In genomic region chr4:102606261-102606660, GRCh38 we compare ENCODE assay signal across 24 cellular contexts.
DNase-seq lines count a peak whose midpoint lies in the region; ATAC-seq and TF ChIP-seq lines count a peak whose summit lies in the region.
"Had no signal": no experiment of that assay in that cellular context is flagged by ENCODE, and none has a peak within 500 bp of the region (broad histone marks: within the 10 kb centered on the region; RNA-seq: fewer than 3 reads in every experiment).

No MANE protein-coding gene starts in this region.

- no peaks in the 10 kb centered on the region for H3K27me3 ChIP-seq in left lung
- H3K27me3 ChIP-seq: BLaER1 treated with 17β-estradiol and CSF1 and Interleukin-3, amounts not matched to agents 10 nM and 100 nM; testis; uterus had no signal

- H3K4me3 ChIP-seq in left lung: no peak overlapping the region
- H3K4me3 ChIP-seq: BLaER1 treated with 17β-estradiol and CSF1 and Interleukin-3, amounts not matched to agents 10 nM and 100 nM; skin epidermis; testis; uterus had no signal

- H3K9me3 ChIP-seq in left lung: no peaks in the 10 kb centered on the region
- H3K9me3 ChIP-seq: BLaER1 treated with 17β-estradiol and CSF1 and Interleukin-3, amounts not matched to agents 10 nM and 100 nM; testis; uterus had no signal

- POLR2A ChIA-PET in naive thymus-derived CD8-positive, alpha-beta T cell (lab: Charles Lee): interaction anchor here (1.7 kb wide), 1 partner anchor 106 kb away, joined by 5 read pairs; no protein-coding TSS in a partner anchor

- H3K4me3 Mint-ChIP-seq in activated naive CD4-positive, alpha-beta T cell treated with anti-CD3 and anti-CD28 coated beads, Interleukin-2, amount 50 U/mL, for 24 hours: no peak overlapping the region
- H3K4me3 Mint-ChIP-seq in activated naive CD8-positive, alpha-beta T cell treated with anti-CD3 and anti-CD28 coated beads, Interleukin-2, amount 50 U/mL, for 24 hours: no peak overlapping the region
- no peak overlapping the region for H3K4me3 Mint-ChIP-seq in naive thymus-derived CD8-positive, alpha-beta T cell
- H3K4me3 Mint-ChIP-seq: activated CD4-positive, alpha-beta memory T cell treated with anti-CD3 and anti-CD28 coated beads for 36 hours had no signal

- no peak for ATAC-seq in activated naive CD8-positive, alpha-beta T cell treated with anti-CD3 and anti-CD28 coated beads, Interleukin-2, amount 50 U/mL, for 24 hours
- ATAC-seq in naive thymus-derived CD8-positive, alpha-beta T cell: no peak
- no peak for ATAC-seq in left lung
- ATAC-seq: SK-N-SH treated with all-trans-retinoic acid at 6 μM for 48 hours had no signal

- no peak for DNase-seq in activated naive CD4-positive, alpha-beta T cell treated with anti-CD3 and anti-CD28 coated beads, Interleukin-2, amount 50 U/mL, for 16 hours
- DNase-seq in activated naive CD8-positive, alpha-beta T cell treated with anti-CD3 and anti-CD28 coated beads, Interleukin-2, amount 50 U/mL, for 24 hours: no peak
- DNase-seq in naive thymus-derived CD8-positive, alpha-beta T cell: no peak
- DNase-seq in NCI-H69 (lab: John Stamatoyannopoulos, UW) (no peak), left lung (no peak), NCI-H1436 treated with DMSO at 0.1 percent for 48 hours (lab: John Stamatoyannopoulos, UW) (no peak)
- DNase-seq: activated CD4-positive, alpha-beta memory T cell treated with anti-CD3 and anti-CD28 coated beads for 36 hours; activated naive CD4-positive, alpha-beta T cell; dermis blood vessel endothelial cell; EL; NCI-H1092; NCI-H1930; NCI-H2227 treated with DMSO at 0.1 percent for 48 hours; NCI-H82; stimulated activated CD4-positive, alpha-beta T cell treated with anti-CD3 and anti-CD28 coated beads, Interleukin-2, amount 100 ng/mL, for 24 hours; testis; uterus; WERI-Rb-1 had no signal

- no peaks in the 10 kb centered on the region for H3K4me1 ChIP-seq in left lung
- H3K4me1 ChIP-seq: testis, uterus had no signal

- H3K27ac Mint-ChIP-seq in activated naive CD4-positive, alpha-beta T cell treated with anti-CD3 and anti-CD28 coated beads, Interleukin-2, amount 50 U/mL, for 24 hours: peak overlapping the region; percentile 66
- H3K27ac Mint-ChIP-seq in activated naive CD8-positive, alpha-beta T cell treated with anti-CD3 and anti-CD28 coated beads, Interleukin-2, amount 50 U/mL, for 24 hours: peak overlapping the region; percentile 50
- peak overlapping the region in 7 of 10 donors; percentile 12 to 97 (median 76) for H3K27ac Mint-ChIP-seq in naive thymus-derived CD8-positive, alpha-beta T cell

- intact Hi-C loops in left lung (cut with DNase I): no loop called here

- H3K27ac ChIP-seq in temporal lobe (ENCODE audit: low read depth, low read length): peak overlapping the region; percentile 89
- H3K27ac ChIP-seq in left lung: no peak overlapping the region
- H3K27ac ChIP-seq: BLaER1 treated with 17β-estradiol and CSF1 and Interleukin-3, amounts not matched to agents 10 nM and 100 nM; RWPE1; testis; uterus; WERI-Rb-1 had no signal

- H3K4me1 Mint-ChIP-seq in activated naive CD4-positive, alpha-beta T cell treated with anti-CD3 and anti-CD28 coated beads, Interleukin-2, amount 50 U/mL, for 24 hours: peaks cover 58% of the 10 kb centered on the region
- H3K4me1 Mint-ChIP-seq in activated naive CD8-positive, alpha-beta T cell treated with anti-CD3 and anti-CD28 coated beads, Interleukin-2, amount 50 U/mL, for 24 hours: peaks cover 68% of the 10 kb centered on the region
- H3K4me1 Mint-ChIP-seq in naive thymus-derived CD8-positive, alpha-beta T cell: peaks cover 16 to 64% (median 61%) of the 10 kb centered on the region in 4 donors

- TF ChIP-seq CTCF in left lung (IDR thresholded peaks at IDR 0.05): no peak

- no peaks in the 10 kb centered on the region for H3K9me3 Mint-ChIP-seq in activated naive CD4-positive, alpha-beta T cell treated with anti-CD3 and anti-CD28 coated beads, Interleukin-2, amount 50 U/mL, for 24 hours
- no peaks in the 10 kb centered on the region for H3K9me3 Mint-ChIP-seq in activated naive CD8-positive, alpha-beta T cell treated with anti-CD3 and anti-CD28 coated beads, Interleukin-2, amount 50 U/mL, for 24 hours
- peaks cover 0 to 3% (median 0%) of the 10 kb centered on the region in 9 donors for H3K9me3 Mint-ChIP-seq in naive thymus-derived CD8-positive, alpha-beta T cell
- H3K9me3 Mint-ChIP-seq: activated CD4-positive, alpha-beta memory T cell treated with anti-CD3 and anti-CD28 coated beads for 36 hours had no signal

- peaks cover 0 to 98% of the 10 kb centered on the region in 2 donors for H3K36me3 ChIP-seq in left lung
- H3K36me3 ChIP-seq: uterus had no signal

- H3K36me3 Mint-ChIP-seq in activated naive CD4-positive, alpha-beta T cell treated with anti-CD3 and anti-CD28 coated beads, Interleukin-2, amount 50 U/mL, for 24 hours: peaks cover 53% of the 10 kb centered on the region
- H3K36me3 Mint-ChIP-seq in activated naive CD8-positive, alpha-beta T cell treated with anti-CD3 and anti-CD28 coated beads, Interleukin-2, amount 50 U/mL, for 24 hours (ENCODE audit: low read depth): peaks cover 84% of the 10 kb centered on the region
- H3K36me3 Mint-ChIP-seq in naive thymus-derived CD8-positive, alpha-beta T cell: peaks cover 22 to 87% (median 69%) of the 10 kb centered on the region in 3 donors

- no peaks in the 10 kb centered on the region for H3K27me3 Mint-ChIP-seq in activated naive CD4-positive, alpha-beta T cell treated with anti-CD3 and anti-CD28 coated beads, Interleukin-2, amount 50 U/mL, for 24 hours
- no peaks in the 10 kb centered on the region for H3K27me3 Mint-ChIP-seq in activated naive CD8-positive, alpha-beta T cell treated with anti-CD3 and anti-CD28 coated beads, Interleukin-2, amount 50 U/mL, for 24 hours
- no peaks in the 10 kb centered on the region for H3K27me3 Mint-ChIP-seq in naive thymus-derived CD8-positive, alpha-beta T cell
- H3K27me3 Mint-ChIP-seq: activated CD4-positive, alpha-beta memory T cell treated with anti-CD3 and anti-CD28 coated beads for 36 hours had no signal
